In the genomic region with DNA sequence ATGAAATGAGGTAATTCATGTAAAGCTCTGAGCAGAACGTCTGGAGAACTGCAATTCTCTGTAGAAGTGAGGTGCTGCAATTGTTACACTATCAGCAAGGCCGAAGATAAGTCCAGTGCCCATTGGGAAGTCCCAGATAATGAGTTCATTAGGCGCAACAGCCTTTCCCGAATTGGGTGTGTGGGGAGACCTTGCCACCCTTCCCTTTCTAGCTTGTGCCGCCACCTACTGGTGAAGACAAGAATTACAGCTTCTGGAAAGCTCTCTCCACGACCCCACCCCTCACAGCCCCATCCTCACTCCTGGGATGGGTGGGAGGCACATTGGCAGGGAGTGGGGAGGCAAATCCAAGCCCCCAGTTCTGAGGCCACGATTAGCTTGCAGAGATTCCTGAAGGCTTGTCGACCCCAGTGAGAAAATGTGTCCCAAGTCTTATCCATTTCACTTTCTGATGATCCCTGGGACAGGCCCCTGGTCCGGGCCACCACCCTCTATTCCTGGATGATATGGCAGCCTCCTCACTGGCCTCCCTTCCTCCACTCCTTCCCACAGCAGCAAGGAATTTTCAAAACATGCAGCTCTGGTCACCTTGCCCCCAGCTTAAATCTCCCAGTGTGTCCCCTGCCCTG, we compare ENCODE assay signal across 8 cellular contexts. TPM values are rescaled to one million over a fixed set of nuclear protein-coding genes. Genes with fewer than 3 reads are reported as not detected.
DNase-seq lines count a peak whose midpoint lies in the region; ATAC-seq and TF ChIP-seq lines count a peak whose summit lies in the region.

No MANE protein-coding gene starts in this region.

- H2BK5ac ChIP-seq in trophoblast cell (ENCODE audit: low read depth, low read length, poor library complexity), result no peak overlapping the region

- peak; percentile 41 for DNase-seq in DMS114 treated with DMSO at 0.1 percent for 48 hours (lab: John Stamatoyannopoulos, UW; ENCODE audit: unreplicated experiment)
- peak; percentile 18 to 55 for DNase-seq in HL-60 (ENCODE audit: low read depth in 1 of 2, low spot score in 1 of 2)
- peak; percentile 58 for DNase-seq in RWPE1 (ENCODE audit: low spot score)
- peak; percentile 3 to 29 (median 21) for DNase-seq in activated naive CD4-positive, alpha-beta T cell (lab: John Stamatoyannopoulos, UW)
- DNase-seq in glutamatergic neuron, result peak; percentile 79
- DNase-seq in trophoblast cell, result peak; percentile 13 to 71
- DNase-seq in upper lobe of right lung, result no peak
- no peak for DNase-seq in posterior vena cava (ENCODE audit: low spot score)

- no peak overlapping the region for H4K91ac ChIP-seq in trophoblast cell (ENCODE audit: low read depth, low read length)

- H2BK120ac ChIP-seq in trophoblast cell (ENCODE audit: insufficient read depth, low read length, poor library complexity), result no peak overlapping the region

- no peak overlapping the region for H3K4ac ChIP-seq in trophoblast cell (ENCODE audit: low read depth, low read length)

- CTCF ChIA-PET in RWPE1 (lab: Yijun Ruan, JAX), result interaction anchor here (0.6 to 1.5 kb wide), 11 partner anchors 9 to 215 kb away, joined by 3 to 19 read pairs (median 4); no protein-coding TSS in a partner anchor

- ATAC-seq in upper lobe of right lung, result peak; percentile 78

- POLR2A ChIA-PET in RWPE1 (lab: Yijun Ruan, JAX; ENCODE audit: low non-redundant PET), result no interaction called here

- H3K36me3 ChIP-seq in trophoblast cell (ENCODE audit: control insufficient read depth in 1 of 2, insufficient read depth in 2 of 2, low read length in 2 of 2) (no peaks in the 10 kb centered on the region), upper lobe of right lung (no peaks in the 10 kb centered on the region)

- H3K36me3 Mint-ChIP-seq in glutamatergic neuron (ENCODE audit: unreplicated experiment), result no peaks in the 10 kb centered on the region

- H3K4me3 Mint-ChIP-seq in glutamatergic neuron (ENCODE audit: unreplicated experiment), result no peak overlapping the region

- no peaks in the 10 kb centered on the region for H3K4me1 ChIP-seq in trophoblast cell (ENCODE audit: control insufficient read depth in 1 of 2, insufficient read depth in 2 of 2, low read length in 2 of 2)
- peaks cover 33% of the 10 kb centered on the region for H3K4me1 ChIP-seq in upper lobe of right lung

- H4K8ac ChIP-seq in trophoblast cell (ENCODE audit: low read depth, low read length), result no peak overlapping the region

- no peaks in the 10 kb centered on the region for H3K79me2 ChIP-seq in trophoblast cell (ENCODE audit: control insufficient read depth, insufficient read depth, low read length, poor library complexity)

- H3K9me3 Mint-ChIP-seq in glutamatergic neuron (ENCODE audit: unreplicated experiment), result peaks cover 7% of the 10 kb centered on the region

- intact Hi-C loops in upper lobe of right lung (cut with DNase I), result loop anchor here (5.0 kb wide), 1 partner anchor 63 kb away; no protein-coding TSS in a partner anchor
- intact Hi-C loops in posterior vena cava (cut with DNase I), result loop anchor here in 1 of 2 donors (10.0 kb wide), 1 partner anchor 65 kb away; no protein-coding TSS in a partner anchor

- no peaks in the 10 kb centered on the region for H3K79me1 ChIP-seq in trophoblast cell (ENCODE audit: low read length)

- H3K27me3 ChIP-seq in HL-60 (ENCODE audit: insufficient read depth, poor library complexity, severe bottlenecking), result no peaks in the 10 kb centered on the region
- H3K27me3 ChIP-seq in trophoblast cell (ENCODE audit: insufficient read depth, low read length), result no peaks in the 10 kb centered on the region
- H3K27me3 ChIP-seq in upper lobe of right lung, result peaks cover 12% of the 10 kb centered on the region

- H3K4me3 ChIP-seq in HL-60 (replicated peaks; ENCODE audit: insufficient read depth, low read length) (no peak overlapping the region), trophoblast cell (ENCODE audit: low read depth, low read length) (no peak overlapping the region), upper lobe of right lung (no peak overlapping the region)

- no peak overlapping the region for H2AFZ ChIP-seq in trophoblast cell (ENCODE audit: insufficient read depth, low read length, poor library complexity)

- H3K9ac ChIP-seq in trophoblast cell (ENCODE audit: low read length), result no peak overlapping the region

- TF ChIP-seq CTCF in HL-60 (IDR thresholded peaks at IDR 0.05; ENCODE audit: insufficient read depth, low read length) (peak; percentile 65), RWPE1 (conservative IDR thresholded peaks at IDR 0.05; ENCODE audit: low read depth) (peak; percentile 90), glutamatergic neuron (IDR thresholded peaks at IDR 0.05; ENCODE audit: partially characterized antibody, unreplicated experiment) (peak; percentile 98), upper lobe of right lung (IDR thresholded peaks at IDR 0.05) (peak; percentile 94)

- no peak overlapping the region for H4K12ac ChIP-seq in trophoblast cell (ENCODE audit: low read depth, low read length)

- no peak overlapping the region for H3K4me2 ChIP-seq in trophoblast cell (ENCODE audit: low read length)

- H3K27ac ChIP-seq in HL-60 (replicated peaks), result no peak overlapping the region
- no peak overlapping the region for H3K27ac ChIP-seq in RWPE1
- H3K27ac ChIP-seq in trophoblast cell (ENCODE audit: low read depth, low read length), result no peak overlapping the region
- no peak overlapping the region for H3K27ac ChIP-seq in upper lobe of right lung

- H3K27me3 Mint-ChIP-seq in glutamatergic neuron (ENCODE audit: unreplicated experiment), result peaks cover 5% of the 10 kb centered on the region

- H3K18ac ChIP-seq in trophoblast cell (ENCODE audit: low read length), result no peak overlapping the region

- no peak overlapping the region for H2AK5ac ChIP-seq in trophoblast cell (ENCODE audit: low read length)

- no peak overlapping the region for H3K23ac ChIP-seq in trophoblast cell (ENCODE audit: low read length)

- H2BK12ac ChIP-seq in trophoblast cell (ENCODE audit: low read length), result no peak overlapping the region

- no peak overlapping the region for H3K14ac ChIP-seq in trophoblast cell (ENCODE audit: low read length)

- no peak overlapping the region for H3K27ac Mint-ChIP-seq in glutamatergic neuron (ENCODE audit: unreplicated experiment)

- no peaks in the 10 kb centered on the region for H3K9me3 ChIP-seq in trophoblast cell (ENCODE audit: insufficient read depth, low read depth, low read length)
- H3K9me3 ChIP-seq in upper lobe of right lung, result no peaks in the 10 kb centered on the region

- peaks cover 5% of the 10 kb centered on the region for H3K4me1 Mint-ChIP-seq in glutamatergic neuron (ENCODE audit: low read depth, unreplicated experiment)

- WGBS in trophoblast cell (ENCODE audit: extremely low coverage, insufficient coverage, insufficient read length), result no CpG with 5 or more reads among the region's 9 CpGs

RNA-seq across cellular contexts. Expression of a gene that starts 36.4 kb away (rescaled TPM):
- total RNA-seq in glutamatergic neuron (ENCODE audit: unreplicated experiment), result not detected
- not detected in 2 replicates for polyA plus RNA-seq in trophoblast cell (2013)
- total RNA-seq in upper lobe of right lung, result 4.0 TPM
- total RNA-seq in posterior vena cava, result not detected

RNA-seq across cellular contexts. Expression of a gene that starts 53.0 kb away (rescaled TPM):
- total RNA-seq in glutamatergic neuron (ENCODE audit: unreplicated experiment) (not detected), upper lobe of right lung (91.5 TPM), posterior vena cava (10 to 100 TPM; 22.9 to 38.7 TPM)
- polyA plus RNA-seq in trophoblast cell (2013), result not detected in 2 replicates

Comparison
In these comparisons a context has a peak if more than half of its experiments do, and no peak if none do; other contexts are left out.
1. DNase-seq: peak in DMS114 treated with DMSO at 0.1 percent for 48 hours (single experiment), HL-60 (2 of 2), RWPE1 (single experiment), activated naive CD4-positive, alpha-beta T cell (4 of 4), glutamatergic neuron (single experiment) and trophoblast cell (2 of 2); none in upper lobe of right lung (single experiment) and posterior vena cava (single experiment).
2. RNA of a gene that starts 53.0 kb away (total RNA-seq): 91.5 TPM in upper lobe of right lung (single experiment) and 22.9 to 38.7 TPM in posterior vena cava; not detected in glutamatergic neuron (single experiment); every median in the first group is over 10 times any median in the second.
3. Peak in every context shown above with its lines, with median percentiles within 50 percentile points of each other: CTCF ChIP-seq.